ENCODE assay signal across 10 cellular contexts in the genomic region with DNA sequence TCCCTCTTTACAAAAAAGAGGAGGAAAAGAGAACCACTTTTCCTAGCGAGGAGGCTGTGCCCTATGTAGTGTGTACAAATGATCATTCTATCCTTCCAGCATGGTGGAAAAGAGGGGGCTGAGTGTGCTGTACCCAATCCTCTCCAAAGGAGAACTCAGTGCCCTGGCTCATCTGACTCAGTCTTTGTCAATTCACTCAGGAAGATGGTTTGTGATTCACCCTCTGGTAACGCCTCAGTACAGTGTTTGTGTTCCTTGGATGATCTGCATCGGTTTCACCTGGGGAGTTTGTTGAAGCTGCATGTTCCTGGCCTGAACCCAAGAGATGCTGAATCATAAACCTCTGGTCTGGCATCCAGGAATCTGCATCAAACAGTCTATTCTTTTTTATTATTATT. TPM values are rescaled to one million over a fixed set of nuclear protein-coding genes. Genes with fewer than 3 reads are reported as not detected.
A peak's percentile ranks its signal among the peaks of the same experiment; 100 is the strongest.
DNase-seq lines count a peak whose midpoint lies in the region; ATAC-seq and TF ChIP-seq lines count a peak whose summit lies in the region.
"Had no signal": no experiment of that assay in that cellular context is flagged by ENCODE, and none has a peak within 500 bp of the region (broad histone marks: within the 10 kb centered on the region; RNA-seq: fewer than 3 reads in every experiment).

No MANE protein-coding gene starts in this region.

- H3K4me1 ChIP-seq in SK-N-SH (ENCODE audit: control insufficient read depth in 1 of 2, insufficient read depth in 2 of 2, low read depth in 1 of 2, low read length in 1 of 2): peaks cover 4 to 7% of the 10 kb centered on the region in 2 experiments; a peak in 3 of 4 replicates

- H3K79me2 ChIP-seq in SK-N-SH (ENCODE audit: insufficient read depth): no peaks in the 10 kb centered on the region

- H3F3A ChIP-seq in SK-N-SH (replicated peaks; ENCODE audit: insufficient read depth): peaks cover 10% of the 10 kb centered on the region

- CTCF ChIA-PET in activated CD8-positive, alpha-beta memory T cell treated with anti-CD3 and anti-CD28 coated beads, Interleukin-2, amount 10 ng/mL, durations not matched to agents 7 days and 5 days (lab: Charles Lee): interaction anchor here (0.9 to 2.3 kb wide), 6 partner anchors 10 to 925 kb away, joined by 3 to 9 read pairs (median 3); no protein-coding TSS in a partner anchor
- CTCF ChIA-PET in SK-N-SH (lab: Yijun Ruan, JAX): interaction anchor here (0.5 to 3.9 kb wide), 46 partner anchors 10 to 1214 kb away, joined by 3 to 50 read pairs (median 4); no protein-coding TSS in a partner anchor

- TF ChIP-seq RAD21 in SK-N-SH (IDR thresholded peaks at IDR 0.05; ENCODE audit: low read length): no peak

- no peaks in the 10 kb centered on the region for H3K36me3 ChIP-seq in SK-N-SH (replicated peaks in 1 of 2; ENCODE audit: control insufficient read depth in 1 of 2, insufficient read depth in 2 of 2, low read length in 1 of 2)

- H2AFZ ChIP-seq in SK-N-SH (ENCODE audit: low read depth): no peak overlapping the region

- WGBS in SK-N-SH (ENCODE audit: low lambda C conversion rate): 21% methylated on average over 3 of the region's 3 CpGs

- no peaks in the 10 kb centered on the region for H3K9me3 Mint-ChIP-seq in activated CD8-positive, alpha-beta memory T cell treated with anti-CD3 and anti-CD28 coated beads, Interleukin-2, amount 10 ng/mL, durations not matched to agents 7 days and 5 days (ENCODE audit: low read depth)
- no peaks in the 10 kb centered on the region for H3K9me3 Mint-ChIP-seq in stimulated activated naive CD8-positive, alpha-beta T cell treated with anti-CD3 and anti-CD28 coated beads, Interleukin-15, amount 100 ng/mL, for 72 hours

- peak overlapping the region; percentile 68 to 85 for H3K27ac ChIP-seq in SK-N-SH (ENCODE audit: low read depth in 2 of 2, low read length in 1 of 2)

- H3K9me2 ChIP-seq in SK-N-SH: no peaks in the 10 kb centered on the region

- DNase-seq in activated CD8-positive, alpha-beta memory T cell treated with anti-CD3 and anti-CD28 coated beads, Interleukin-2, amount 10 ng/mL, durations not matched to agents 7 days and 5 days: no peak
- no peak for DNase-seq in activated CD8-positive, alpha-beta memory T cell treated with anti-CD3 and anti-CD28 coated beads, Interleukin-2, amount 50 U/mL, for 48 hours
- DNase-seq in SK-N-SH: peak; percentile 34
- peak; percentile 88 for DNase-seq in glomerular visceral epithelial cell (ENCODE audit: extremely low spot score)
- peak in 1 of 2 donors; percentile 22 for DNase-seq in stimulated activated naive CD8-positive, alpha-beta T cell treated with anti-CD3 and anti-CD28 coated beads, Interleukin-15, amount 100 ng/mL, for 72 hours
- DNase-seq in G401 (ENCODE audit: low spot score): no peak
- DNase-seq: DND-41 had no signal

- no peaks in the 10 kb centered on the region for H3K36me3 Mint-ChIP-seq in activated CD8-positive, alpha-beta memory T cell treated with anti-CD3 and anti-CD28 coated beads, Interleukin-2, amount 10 ng/mL, durations not matched to agents 7 days and 5 days

- in situ Hi-C loops in G401 (cut with HindIII; ENCODE audit: low sequenced_read_pairs): no loop called here

- peaks cover 33% of the 10 kb centered on the region for H3K27me3 Mint-ChIP-seq in activated CD8-positive, alpha-beta memory T cell treated with anti-CD3 and anti-CD28 coated beads, Interleukin-2, amount 10 ng/mL, durations not matched to agents 7 days and 5 days
- H3K27me3 Mint-ChIP-seq in stimulated activated naive CD8-positive, alpha-beta T cell treated with anti-CD3 and anti-CD28 coated beads, Interleukin-15, amount 100 ng/mL, for 72 hours: peaks cover 22% of the 10 kb centered on the region

- peak in 1 of 2 experiments; percentile 88; a peak in 1 of 4 replicates for TF ChIP-seq EP300 in SK-N-SH (IDR thresholded peaks at IDR 0.05; ENCODE audit: borderline replicate concordance in 1 of 2, low read depth in 1 of 2, low read length in 1 of 2)

- H3K4me3 ChIP-seq in SK-N-SH (ENCODE audit: low read depth in 2 of 2, low read length in 1 of 2): peak overlapping the region; percentile 27 to 57; a peak in 3 of 4 replicates

- no peak overlapping the region for H3K4me3 Mint-ChIP-seq in activated CD8-positive, alpha-beta memory T cell treated with anti-CD3 and anti-CD28 coated beads, Interleukin-2, amount 10 ng/mL, durations not matched to agents 7 days and 5 days
- no peak overlapping the region for H3K4me3 Mint-ChIP-seq in stimulated activated naive CD8-positive, alpha-beta T cell treated with anti-CD3 and anti-CD28 coated beads, Interleukin-15, amount 100 ng/mL, for 72 hours
- H3K4me3 Mint-ChIP-seq: neural crest cell had no signal

- peaks cover 11% of the 10 kb centered on the region for H3K4me1 Mint-ChIP-seq in activated CD8-positive, alpha-beta memory T cell treated with anti-CD3 and anti-CD28 coated beads, Interleukin-2, amount 10 ng/mL, durations not matched to agents 7 days and 5 days
- peaks cover 5% of the 10 kb centered on the region for H3K4me1 Mint-ChIP-seq in stimulated activated naive CD8-positive, alpha-beta T cell treated with anti-CD3 and anti-CD28 coated beads, Interleukin-15, amount 100 ng/mL, for 72 hours

- no peaks in the 10 kb centered on the region for H3K9me3 ChIP-seq in SK-N-SH

- ATAC-seq in activated CD8-positive, alpha-beta memory T cell treated with anti-CD3 and anti-CD28 coated beads, Interleukin-2, amount 10 ng/mL, durations not matched to agents 7 days and 5 days: peak; percentile 23
- ATAC-seq in stimulated activated naive CD8-positive, alpha-beta T cell treated with anti-CD3 and anti-CD28 coated beads, Interleukin-15, amount 100 ng/mL, for 72 hours: peak; percentile 88
- no peak for ATAC-seq in GM21576 (IDR thresholded peaks at IDR 0.05; ENCODE audit: unreplicated experiment)
- ATAC-seq in GM19452 (IDR thresholded peaks at IDR 0.05; ENCODE audit: unreplicated experiment): no peak

- no peaks in the 10 kb centered on the region for H3K27me3 ChIP-seq in SK-N-SH (ENCODE audit: insufficient read depth)

- H4K20me1 ChIP-seq in SK-N-SH (ENCODE audit: insufficient read depth): no peaks in the 10 kb centered on the region

- peak overlapping the region; percentile 55 for H3K9ac ChIP-seq in SK-N-SH

- H3K27ac Mint-ChIP-seq in activated CD8-positive, alpha-beta memory T cell treated with anti-CD3 and anti-CD28 coated beads, Interleukin-2, amount 10 ng/mL, durations not matched to agents 7 days and 5 days: no peak overlapping the region
- no peak overlapping the region for H3K27ac Mint-ChIP-seq in stimulated activated naive CD8-positive, alpha-beta T cell treated with anti-CD3 and anti-CD28 coated beads, Interleukin-15, amount 100 ng/mL, for 72 hours

- H3K4me2 ChIP-seq in SK-N-SH: peak overlapping the region; percentile 77

- no peak for TF ChIP-seq CTCF in SK-N-SH (IDR thresholded peaks at IDR 0.05)

- POLR2A ChIA-PET in SK-N-SH (lab: Yijun Ruan, JAX): no interaction called here

TF ChIP-seq in SK-N-SH, 30 proteins besides CTCF, POLR2A, EP300 and RAD21 (continues in another document):
- TF ChIP-seq JUND (IDR thresholded peaks at IDR 0.05) (peak; percentile 89), TEAD4 (IDR thresholded peaks at IDR 0.05; ENCODE audit: borderline replicate concordance, insufficient read depth) (peak; percentile 59), NRF1 (IDR thresholded peaks at IDR 0.05; ENCODE audit: low read depth, low read length) (no peak), TCF12 (IDR thresholded peaks at IDR 0.05) (peak; percentile 89), SMC3 (IDR thresholded peaks at IDR 0.05; ENCODE audit: low read depth, low read length) (no peak), TAF1 (IDR thresholded peaks at IDR 0.05; ENCODE audit: borderline replicate concordance, low read depth, low read length) (no peak), REST (IDR thresholded peaks at IDR 0.05; ENCODE audit: low read depth, low read length) (peak; percentile 49; the same call in 1 of the 2 replicates), RCOR1 (IDR thresholded peaks at IDR 0.05; ENCODE audit: low read length) (no peak)

RNA-seq across cellular contexts. Expression of gene ENOX1, which starts 18.3 kb away (rescaled TPM):
- 1 to 10 TPM in 1 of 2 experiments, not detected in 1; 2.4 TPM for total RNA-seq in activated CD8-positive, alpha-beta memory T cell treated with anti-CD3 and anti-CD28 coated beads, Interleukin-2, amount 10 ng/mL, durations not matched to agents 7 days and 5 days
- polyA plus RNA-seq in SK-N-SH (2012; rRNA removed): 5.8 and 6.6 TPM in 2 replicates
- polyA plus RNA-seq in SK-N-SH (2012; cell fraction: cytosol; rRNA removed): 7.6 and 8.1 TPM in 2 replicates
- polyA plus RNA-seq in SK-N-SH (2012; cell fraction: nucleus; rRNA removed): 5.1 and 5.5 TPM in 2 replicates
- total RNA-seq in G401 (2014; rRNA removed; shearing (Covaris generic)): not detected in 2 replicates

Comparison
In these comparisons a context has a peak if more than half of its experiments do, and no peak if none do; other contexts are left out.
1. ATAC-seq: peak in activated CD8-positive, alpha-beta memory T cell treated with anti-CD3 and anti-CD28 coated beads, Interleukin-2, amount 10 ng/mL, durations not matched to agents 7 days and 5 days (single experiment) and stimulated activated naive CD8-positive, alpha-beta T cell treated with anti-CD3 and anti-CD28 coated beads, Interleukin-15, amount 100 ng/mL, for 72 hours (single experiment); none in GM21576 (single experiment) and GM19452 (single experiment).
2. DNase-seq: peak in SK-N-SH (single experiment) and glomerular visceral epithelial cell (single experiment); none in activated CD8-positive, alpha-beta memory T cell treated with anti-CD3 and anti-CD28 coated beads, Interleukin-2, amount 10 ng/mL, durations not matched to agents 7 days and 5 days (single experiment), activated CD8-positive, alpha-beta memory T cell treated with anti-CD3 and anti-CD28 coated beads, Interleukin-2, amount 50 U/mL, for 48 hours (single experiment) and G401 (single experiment).